Comparison of ENCODE assay signal across 13 cellular contexts in genomic region chr3:108565506-108565905, GRCh38. TPM values are rescaled to one million over a fixed set of nuclear protein-coding genes. Genes with fewer than 3 reads are reported as not detected.
DNase-seq lines count a peak whose midpoint lies in the region; ATAC-seq, FAIRE-seq and TF ChIP-seq lines count a peak whose summit lies in the region.
"Had no signal": no experiment of that assay in that cellular context is flagged by ENCODE, and none has a peak within 500 bp of the region (broad histone marks: within the 10 kb centered on the region; RNA-seq: fewer than 3 reads in every experiment).

No MANE protein-coding gene starts in this region.

- H2AFZ ChIP-seq in SK-N-SH (ENCODE audit: low read depth) (peak overlapping the region; percentile 10; the same call in 1 of the 2 replicates), KMS-11 (ENCODE audit: low read depth) (no peak overlapping the region), hepatocyte (no peak overlapping the region)

- CTCF ChIA-PET in SK-N-SH (lab: Yijun Ruan, JAX): interaction anchor here (0.9 to 4.7 kb wide), 2 partner anchors 13 to 77 kb away, joined by 5 to 17 read pairs; no protein-coding TSS in a partner anchor

- DNase-seq in SK-N-SH: no peak
- no peak for DNase-seq in GM19239 (ENCODE audit: insufficient read length, low spot score)
- peak; percentile 36 for DNase-seq in renal cortical epithelial cell (ENCODE audit: low read depth)
- no peak for DNase-seq in tibial artery
- DNase-seq in activated naive CD4-positive, alpha-beta T cell treated with anti-CD3 and anti-CD28 coated beads, Interleukin-2, amount 50 U/mL, for 16 hours: no peak
- DNase-seq in hepatocyte (ENCODE audit: low spot score): no peak
- DNase-seq: DMS79 treated with DMSO at 0.1 percent for 48 hours, EL had no signal

- no peak overlapping the region for H3K4me3 ChIP-seq in SK-N-SH (ENCODE audit: low read depth in 2 of 2, low read length in 1 of 2)
- H3K4me3 ChIP-seq in KMS-11 (IDR thresholded peaks at IDR 0.05; ENCODE audit: insufficient read depth, low read depth, low read length): no peak overlapping the region
- no peak overlapping the region for H3K4me3 ChIP-seq in tibial artery
- no peak overlapping the region for H3K4me3 ChIP-seq in hepatocyte
- H3K4me3 ChIP-seq: K562 had no signal

- WGBS in SK-N-SH (ENCODE audit: low lambda C conversion rate): 96% methylated on average over 3 of the region's 3 CpGs
- WGBS in hepatocyte (ENCODE audit: low lambda C conversion rate, missing lambda C conversion rate): 95% methylated on average over 3 of the region's 3 CpGs

- H3K36me3 ChIP-seq in SK-N-SH (replicated peaks in 1 of 2; ENCODE audit: control insufficient read depth in 1 of 2, insufficient read depth in 2 of 2, low read length in 1 of 2) (peaks cover 31 to 54% of the 10 kb centered on the region in 2 experiments), KMS-11 (ENCODE audit: insufficient read depth) (peaks cover under 1% of the 10 kb centered on the region; the same call in 1 of the 2 replicates), tibial artery (no peaks in the 10 kb centered on the region), hepatocyte (replicated peaks; ENCODE audit: insufficient read depth, low read depth) (no peaks in the 10 kb centered on the region)

- H3K9ac ChIP-seq in SK-N-SH (no peak overlapping the region), KMS-11 (no peak overlapping the region)

- H3K27me3 ChIP-seq in SK-N-SH (ENCODE audit: insufficient read depth) (no peaks in the 10 kb centered on the region), KMS-11 (ENCODE audit: insufficient read depth, low read depth) (no peaks in the 10 kb centered on the region), tibial artery (no peaks in the 10 kb centered on the region), hepatocyte (no peaks in the 10 kb centered on the region)

- no peak for TF ChIP-seq RAD21 in SK-N-SH (IDR thresholded peaks at IDR 0.05; ENCODE audit: low read length)

- peak; percentile 21 for FAIRE-seq in GM19239 (lab: Jason Lieb, UNC)
- FAIRE-seq: K562 had no signal

- H3F3A ChIP-seq in SK-N-SH (replicated peaks; ENCODE audit: insufficient read depth): no peaks in the 10 kb centered on the region

- TF ChIP-seq CTCF in SK-N-SH (IDR thresholded peaks at IDR 0.05): no peak
- no peak for TF ChIP-seq CTCF in KMS-11 (conservative IDR thresholded peaks at IDR 0.05; ENCODE audit: low read depth, low read length)
- no peak for TF ChIP-seq CTCF in tibial artery (IDR thresholded peaks at IDR 0.05)
- no peak for TF ChIP-seq CTCF in hepatocyte (IDR thresholded peaks at IDR 0.05; ENCODE audit: poor library complexity)

- H3K9me3 ChIP-seq in SK-N-SH: no peaks in the 10 kb centered on the region
- no peaks in the 10 kb centered on the region for H3K9me3 ChIP-seq in tibial artery
- H3K9me3 ChIP-seq in hepatocyte (ENCODE audit: low read depth): no peaks in the 10 kb centered on the region

- POLR2A ChIA-PET in SK-N-SH (lab: Yijun Ruan, JAX): no interaction called here

- intact Hi-C loops in tibial artery (cut with DNase I; ENCODE audit: low total_unique reads): no loop called here

- H3K27ac ChIP-seq in SK-N-SH (ENCODE audit: low read depth in 2 of 2, low read length in 1 of 2) (no peak overlapping the region), KMS-11 (peak overlapping the region; percentile 6; the same call in 1 of the 2 replicates), tibial artery (no peak overlapping the region), hepatocyte (no peak overlapping the region)

- no peaks in the 10 kb centered on the region; a peak in 1 of 4 replicates for H3K4me1 ChIP-seq in SK-N-SH (ENCODE audit: control insufficient read depth in 1 of 2, insufficient read depth in 2 of 2, low read depth in 1 of 2, low read length in 1 of 2)
- peaks cover 7% of the 10 kb centered on the region for H3K4me1 ChIP-seq in KMS-11 (ENCODE audit: low read depth, poor library complexity, severe bottlenecking)
- H3K4me1 ChIP-seq in tibial artery: peaks cover 0 to 8% (median 0%) of the 10 kb centered on the region in 4 donors
- H3K4me1 ChIP-seq in hepatocyte (ENCODE audit: insufficient read depth): no peaks in the 10 kb centered on the region

- no peak for ATAC-seq in SK-N-SH treated with all-trans-retinoic acid at 6 μM for 48 hours
- ATAC-seq: HCT116, K562 had no signal

- no peak for TF ChIP-seq EP300 in SK-N-SH (IDR thresholded peaks at IDR 0.05; ENCODE audit: borderline replicate concordance in 1 of 2, low read depth in 1 of 2, low read length in 1 of 2)

- no peak overlapping the region for H3K4me2 ChIP-seq in SK-N-SH
- no peak overlapping the region for H3K4me2 ChIP-seq in KMS-11
- no peak overlapping the region for H3K4me2 ChIP-seq in hepatocyte

- no peaks in the 10 kb centered on the region for H4K20me1 ChIP-seq in SK-N-SH (ENCODE audit: insufficient read depth)
- no peaks in the 10 kb centered on the region for H4K20me1 ChIP-seq in KMS-11 (ENCODE audit: insufficient read depth)
- H4K20me1 ChIP-seq in hepatocyte (ENCODE audit: insufficient read depth, poor library complexity, severe bottlenecking): no peaks in the 10 kb centered on the region

- H3K9me2 ChIP-seq in SK-N-SH: no peaks in the 10 kb centered on the region
- no peaks in the 10 kb centered on the region for H3K9me2 ChIP-seq in hepatocyte (replicated peaks; ENCODE audit: insufficient read depth)

- H3K79me2 ChIP-seq in SK-N-SH (ENCODE audit: insufficient read depth): no peaks in the 10 kb centered on the region
- H3K79me2 ChIP-seq in KMS-11 (ENCODE audit: insufficient read depth, low read depth): no peaks in the 10 kb centered on the region
- H3K79me2 ChIP-seq in hepatocyte: no peaks in the 10 kb centered on the region

TF ChIP-seq in SK-N-SH, 30 proteins besides CTCF, POLR2A, EP300 and RAD21 (continues in another document):
- no peak for TF ChIP-seq FOSL2 (IDR thresholded peaks at IDR 0.05; ENCODE audit: borderline replicate concordance, low read depth)
- no peak for TF ChIP-seq POLR2AphosphoS5 (IDR thresholded peaks at IDR 0.05; ENCODE audit: low read depth, low read length)

TF ChIP-seq in SK-N-SH treated with all-trans-retinoic acid at 6 μM for 48 hours, 23 proteins besides CTCF, POLR2A, EP300 and RAD21 (continues in another document):
- TF ChIP-seq CREB5 (CRISPR knock-in tag; IDR thresholded peaks at IDR 0.05; ENCODE audit: low read depth) (no peak), SNAI2 (CRISPR knock-in tag; IDR thresholded peaks at IDR 0.05) (no peak), OSR1 (CRISPR knock-in tag; IDR thresholded peaks at IDR 0.05) (no peak), ZFP30 (CRISPR knock-in tag; IDR thresholded peaks at IDR 0.05) (no peak), ZNF565 (CRISPR knock-in tag; conservative IDR thresholded peaks at IDR 0.05; ENCODE audit: low read depth) (no peak), TCF4 (CRISPR knock-in tag; IDR thresholded peaks at IDR 0.05; ENCODE audit: borderline replicate concordance) (no peak), TSHZ2 (CRISPR knock-in tag; IDR thresholded peaks at IDR 0.05) (no peak), ZFP3 (CRISPR knock-in tag; IDR thresholded peaks at IDR 0.05) (no peak), ESRRG (CRISPR knock-in tag; IDR thresholded peaks at IDR 0.05) (no peak)

RNA-seq across cellular contexts. Expression of gene CIP2A, which starts 23.7 kb away (rescaled TPM):
- polyA plus RNA-seq in SK-N-SH (2012; rRNA removed) (6.9 and 7.1 TPM in 2 replicates), hepatocyte (3.7 and 4.5 TPM in 2 replicates)
- 7.8 TPM in 2 replicates for polyA plus RNA-seq in SK-N-SH (2012; cell fraction: cytosol; rRNA removed)
- 11.9 and 12.9 TPM in 2 replicates for polyA plus RNA-seq in SK-N-SH (2012; cell fraction: nucleus; rRNA removed)
- total RNA-seq in renal cortical epithelial cell (9.6 and 21.9 TPM in 2 replicates), hepatocyte (5.7 and 9.8 TPM in 2 replicates)

RNA-seq across cellular contexts. Expression of gene DZIP3, which starts 24.0 kb away (rescaled TPM):
- 6.3 and 9.2 TPM in 2 replicates for polyA plus RNA-seq in SK-N-SH (2012; rRNA removed)
- 7.0 and 7.1 TPM in 2 replicates for polyA plus RNA-seq in SK-N-SH (2012; cell fraction: cytosol; rRNA removed)
- 10.1 and 19.5 TPM in 2 replicates for polyA plus RNA-seq in SK-N-SH (2012; cell fraction: nucleus; rRNA removed)
- 10.8 and 15.4 TPM in 2 replicates for total RNA-seq in renal cortical epithelial cell
- total RNA-seq in hepatocyte: 16.3 and 18.5 TPM in 2 replicates
- 6.0 and 10.8 TPM in 2 replicates for polyA plus RNA-seq in hepatocyte

RNA-seq across cellular contexts. Expression of gene MYH15, which starts 55.1 kb away (rescaled TPM):
- polyA plus RNA-seq in SK-N-SH (2012; rRNA removed) (2.1 and 3.2 TPM in 2 replicates), hepatocyte (1.5 and 2.4 TPM in 2 replicates)
- 2.8 and 2.9 TPM in 2 replicates for polyA plus RNA-seq in SK-N-SH (2012; cell fraction: cytosol; rRNA removed)
- polyA plus RNA-seq in SK-N-SH (2012; cell fraction: nucleus; rRNA removed): 2.0 and 3.2 TPM in 2 replicates
- total RNA-seq in renal cortical epithelial cell (0.05 TPM in 1 of 2 replicates, not detected in the other), hepatocyte (1.5 and 1.6 TPM in 2 replicates)
- polyA plus RNA-seq: CD14-positive monocyte had no signal
